8 cellular contexts compared by ENCODE assay signal in genomic region chr19:10461047-10461949, GRCh38. TPM values are rescaled to one million over a fixed set of nuclear protein-coding genes. Genes with fewer than 3 reads are reported as not detected.
A peak's percentile ranks its signal among the peaks of the same experiment; 100 is the strongest.
DNase-seq lines count a peak whose midpoint lies in the region; ATAC-seq and TF ChIP-seq lines count a peak whose summit lies in the region.

No MANE protein-coding gene starts in this region.

- 4 to 10% (median 6%) methylated on average over 29 to 45 of the region's 45 CpGs for whole genome bisulfite sequencing in spleen, 5 donors

- H3K9me3 ChIP-seq in HAP-1, result no peaks in the 10 kb centered on the region
- H3K9me3 ChIP-seq in spleen, result no peaks in the 10 kb centered on the region

- peaks cover 0 to 5% (median 0%) of the 10 kb centered on the region in 3 donors for H3K27me3 Mint-ChIP-seq in immature natural killer cell (ENCODE audit: low read depth in 3 of 3)

- no peak for TF ChIP-seq POLR2A in spleen (IDR thresholded peaks at IDR 0.05)

- H3K4me1 ChIP-seq in HAP-1 (peaks cover 7% of the 10 kb centered on the region), spleen (peaks cover 6 to 14% (median 10%) of the 10 kb centered on the region in 6 donors)

- DNase-seq in EL, result peak; percentile 91
- DNase-seq in HAP-1 (ENCODE audit: low spot score in 2 of 2), result peak; percentile 85 to 97
- peak; percentile 63 for DNase-seq in NCI-H1105 treated with DMSO at 0.1 percent for 48 hours (lab: John Stamatoyannopoulos, UW)
- peak in 60 of 61 donors; percentile 5 to 95 (median 80) for DNase-seq in caudate nucleus (lab: John Stamatoyannopoulos, UW)
- DNase-seq in immature natural killer cell, result peak; percentile 85 to 91 (median 86)
- peak; percentile 96 for DNase-seq in spleen
- DNase-seq in COR-L47 (lab: John Stamatoyannopoulos, UW), result no peak

- H3K27ac Mint-ChIP-seq in immature natural killer cell, result peak overlapping the region in 3 of 6 donors; percentile 36 to 84 (median 58)

- in situ Hi-C loops in HAP-1 (cut with MboI; ENCODE audit: low sequenced_read_pairs), result no loop called here

- ATAC-seq in activated CD4-positive, CD25-positive, alpha-beta regulatory T cell treated with anti-CD3 and anti-CD28 coated beads, Interleukin-2, amount 50 U/mL, for 24 hours, result peak; percentile 92 to 95

- H3K36me3 Mint-ChIP-seq in immature natural killer cell, result peaks cover 0 to 4% (median 4%) of the 10 kb centered on the region in 3 donors

- no peak overlapping the region for H3K27ac ChIP-seq in caudate nucleus (ENCODE audit: low read depth, low read length)
- peak overlapping the region in 2 of 8 donors; percentile 26 for H3K27ac ChIP-seq in spleen

- intact Hi-C loops in spleen (cut with DNase I; ENCODE audit: low total_unique reads), result no loop called here

- H3K36me3 ChIP-seq in HAP-1 (replicated peaks), result no peaks in the 10 kb centered on the region
- H3K36me3 ChIP-seq in spleen, result peaks cover 0 to 50% (median 0%) of the 10 kb centered on the region in 6 donors

- H3K4me1 Mint-ChIP-seq in immature natural killer cell, result peaks cover 0 to 12% of the 10 kb centered on the region in 2 donors

- H3K4me3 ChIP-seq in HAP-1 (peak overlapping the region; percentile 15; the same call in 1 of the 2 replicates), spleen (peak overlapping the region; percentile 13 to 69 (median 36))

- TF ChIP-seq CTCF in spleen (IDR thresholded peaks at IDR 0.05 in 8 of 11, conservative IDR thresholded peaks at IDR 0.05 in 3 of 11), result no peak

- H3K27me3 ChIP-seq in HAP-1 (ENCODE audit: low read depth), result no peaks in the 10 kb centered on the region
- H3K27me3 ChIP-seq in spleen (replicated peaks in 1 of 7), result no peaks in the 10 kb centered on the region

- peak overlapping the region in 3 of 5 donors; percentile 24 to 67 (median 46) for H3K4me3 Mint-ChIP-seq in immature natural killer cell

- H3K9me3 Mint-ChIP-seq in immature natural killer cell, result no peaks in the 10 kb centered on the region

RNA-seq across cellular contexts. Expression of gene PDE4A, which starts 41.0 kb away (rescaled TPM):
- 10 to 100 TPM; 10.4 to 22.6 (median 11.1) TPM for polyA plus RNA-seq in immature natural killer cell
- total RNA-seq in spleen, result 10 to 100 TPM; 12.0 to 17.3 (median 13.3) TPM
- 1 to 10 TPM; 2.1 to 4.4 (median 3.2) TPM for polyA plus RNA-seq in spleen

RNA-seq across cellular contexts. Expression of gene KEAP1, which starts 41.9 kb away (rescaled TPM):
- 10 to 100 TPM; 49.2 to 86.9 (median 71.6) TPM for polyA plus RNA-seq in immature natural killer cell
- total RNA-seq in spleen, result 10 to 100 TPM; 41.2 to 59.5 (median 46.3) TPM
- polyA plus RNA-seq in spleen, result 10 to 100 TPM; 33.3 to 46.9 (median 34.2) TPM

RNA-seq across cellular contexts. Expression of gene S1PR5, which starts 55.9 kb away (rescaled TPM):
- polyA plus RNA-seq in immature natural killer cell, result 100 to 1,000 TPM; 383 to 659 (median 399) TPM
- total RNA-seq in spleen, result 10 to 100 TPM in 3 of 7 donors, 1 to 10 TPM in 4; 4.0 to 21.2 (median 9.2) TPM
- 1 to 10 TPM in 2 of 3 donors, under 1 TPM in 1; 0.52 to 2.1 (median 1.2) TPM for polyA plus RNA-seq in spleen

RNA-seq across cellular contexts. Expression of gene CDC37, which starts 58.0 kb away (rescaled TPM):
- polyA plus RNA-seq in immature natural killer cell (100 to 1,000 TPM in 1 of 3 donors, 10 to 100 TPM in 2; 46.5 to 100 (median 62.7) TPM), spleen (100 to 1,000 TPM; 142 to 387 (median 251) TPM)
- 100 to 1,000 TPM; 131 to 186 (median 150) TPM for total RNA-seq in spleen

Comparison
In these comparisons a context has a peak if more than half of its experiments do, and no peak if none do; other contexts are left out.
1. RNA of gene S1PR5, which starts 55.9 kb away (polyA plus RNA-seq): 383 to 659 TPM in immature natural killer cell; 0.52 to 2.1 TPM in spleen; every median in the first group is over 100 times any median in the second.